Comparison of ENCODE assay signal across 29 cellular contexts in the genomic region with DNA sequence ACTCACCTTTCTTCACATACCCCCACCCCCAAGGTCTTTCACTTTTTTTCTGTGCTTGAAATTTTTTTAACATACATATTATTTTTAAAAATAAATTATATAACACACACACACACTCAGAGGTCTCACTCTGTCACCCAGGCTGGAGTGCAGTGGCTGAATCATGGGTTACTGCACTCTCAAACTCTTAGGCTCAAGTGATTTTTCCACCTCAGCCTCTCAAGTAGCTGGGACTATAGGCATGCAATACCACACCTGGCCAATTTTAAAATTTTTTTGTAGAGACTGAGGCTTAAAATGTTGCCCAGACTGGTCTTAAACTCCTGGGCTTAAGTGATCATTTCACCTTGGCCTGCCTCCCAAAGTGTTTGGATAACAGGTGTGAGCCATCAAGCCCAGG.
"Had no signal": no experiment of that assay in that cellular context is flagged by ENCODE, and none has a peak within 500 bp of the region (broad histone marks: within the 10 kb centered on the region; RNA-seq: fewer than 3 reads in every experiment).

No MANE protein-coding gene starts in this region.

- H3K4me3 ChIP-seq: adrenal gland, body of pancreas, esophagus squamous epithelium, gastroesophageal sphincter had no signal

- ATAC-seq: activated CD4-positive, alpha-beta T cell treated with anti-CD3 and anti-CD28 coated beads for 36 hours; activated CD8-positive, alpha-beta memory T cell treated with anti-CD3 and anti-CD28 coated beads, Interleukin-2, amount 10 ng/mL, durations not matched to agents 7 days and 5 days; activated CD8-positive, alpha-beta T cell treated with anti-CD3 and anti-CD28 coated beads, Interleukin-2, amount 10 ng/mL, durations not matched to agents 7 days and 5 days; activated naive CD8-positive, alpha-beta T cell treated with anti-CD3 and anti-CD28 coated beads, Interleukin-2, amount 50 U/mL, for 24 hours; body of pancreas; gastroesophageal sphincter; T-helper 17 cell had no signal

- H3K27ac ChIP-seq: adrenal gland, body of pancreas, epithelial cell of prostate, esophagus squamous epithelium, gastroesophageal sphincter had no signal

- H3K27me3 ChIP-seq: adrenal gland, body of pancreas had no signal

- H3K36me3 ChIP-seq: adrenal gland, esophagus squamous epithelium, gastroesophageal sphincter had no signal

- H3K9me3 ChIP-seq: adrenal gland, body of pancreas, gastroesophageal sphincter had no signal

- DNase-seq: activated CD4-positive, alpha-beta memory T cell treated with anti-CD3 and anti-CD28 coated beads for 36 hours; activated CD4-positive, alpha-beta T cell treated with anti-CD3 and anti-CD28 coated beads for 36 hours; activated CD4-positive, alpha-beta T cell treated with anti-CD3 and anti-CD28 coated beads, Interleukin-2, amount 10 ng/mL, durations not matched to agents 24 days and 14 days; activated CD4-positive, CD25-positive, alpha-beta regulatory T cell; activated CD4-positive, CD25-positive, alpha-beta regulatory T cell treated with anti-CD3 and anti-CD28 coated beads, Interleukin-2, amount 50 U/mL, for 72 hours; activated CD8-positive, alpha-beta memory T cell treated with anti-CD3 and anti-CD28 coated beads, Interleukin-2, amount 10 ng/mL, durations not matched to agents 7 days and 5 days; activated CD8-positive, alpha-beta memory T cell treated with anti-CD3 and anti-CD28 coated beads, Interleukin-2, amount 50 U/mL, for 4 hours; activated CD8-positive, alpha-beta T cell treated with anti-CD3 and anti-CD28 coated beads, Interleukin-2, amount 10 ng/mL, durations not matched to agents 7 days and 5 days; activated effector memory CD4-positive, alpha-beta T cell treated with anti-CD3 and anti-CD28 coated beads, Interleukin-2, amount 50 U/mL, for 16 hours; activated naive CD4-positive, alpha-beta T cell treated with anti-CD3 and anti-CD28 coated beads for 36 hours; activated naive CD8-positive, alpha-beta T cell treated with anti-CD3 and anti-CD28 coated beads for 36 hours; activated naive CD8-positive, alpha-beta T cell treated with anti-CD3 and anti-CD28 coated beads, Interleukin-2, amount 50 U/mL, for 24 hours; activated T-cell treated with anti-CD3 and anti-CD28 coated beads, Interleukin-2, amount 50 U/mL, for 1 hour; activated T-cell treated with anti-CD3 and anti-CD28 coated beads, Interleukin-2, amount 50 U/mL, for 48 hours; adrenal gland; amygdala; aorta; body of pancreas; caudate nucleus; cortex of kidney; dermis blood vessel endothelial cell; effector CD8-positive, alpha-beta T cell; esophagus squamous epithelium; foreskin melanocyte; T-helper 1 cell; T-helper 17 cell; T1000 had no signal
